8 cellular contexts compared by ENCODE assay signal in the genomic region with DNA sequence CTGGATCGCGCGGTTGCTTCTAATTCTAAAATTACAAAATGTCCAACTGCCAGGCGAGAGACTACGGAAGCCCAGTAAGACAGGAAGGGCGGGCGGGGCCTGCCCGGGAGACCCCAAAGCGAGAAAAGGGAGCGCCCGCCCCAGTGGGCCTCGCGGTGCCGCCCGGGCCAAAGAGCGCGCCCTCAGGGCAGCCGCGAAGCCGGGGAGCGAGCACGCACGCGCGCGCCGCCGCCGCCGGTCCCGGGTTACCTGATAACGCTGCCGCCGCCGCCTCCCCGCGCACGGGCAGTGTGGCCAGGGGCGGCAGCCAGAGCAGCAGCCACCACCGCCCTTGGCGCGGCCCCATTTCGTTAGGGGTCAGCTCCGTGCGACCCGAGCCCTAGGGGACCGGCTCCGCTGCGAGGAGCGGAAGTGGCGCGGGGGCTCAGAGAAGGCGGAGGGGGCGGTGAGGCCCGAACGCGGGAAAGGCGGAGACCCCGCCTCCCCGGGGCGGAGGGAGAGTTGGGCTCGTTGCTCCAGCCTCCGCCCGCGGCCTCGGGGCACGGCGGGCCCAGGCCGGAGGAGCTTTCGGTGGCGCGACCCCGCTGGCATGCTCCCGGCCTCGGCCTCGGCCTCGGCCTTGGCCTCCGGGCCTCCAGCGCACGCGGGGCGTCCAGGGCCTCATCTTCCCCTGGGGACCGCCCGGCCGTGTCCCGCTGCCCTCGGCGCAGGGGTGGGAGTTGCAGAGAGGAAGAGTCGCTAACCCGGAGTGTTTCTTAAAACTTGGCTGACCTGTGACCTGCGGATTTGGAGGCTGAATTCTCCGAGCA. TPM values are rescaled to one million over a fixed set of nuclear protein-coding genes. Genes with fewer than 3 reads are reported as not detected.
DNase-seq lines count a peak whose midpoint lies in the region; ATAC-seq and TF ChIP-seq lines count a peak whose summit lies in the region.

A gene with protein sequence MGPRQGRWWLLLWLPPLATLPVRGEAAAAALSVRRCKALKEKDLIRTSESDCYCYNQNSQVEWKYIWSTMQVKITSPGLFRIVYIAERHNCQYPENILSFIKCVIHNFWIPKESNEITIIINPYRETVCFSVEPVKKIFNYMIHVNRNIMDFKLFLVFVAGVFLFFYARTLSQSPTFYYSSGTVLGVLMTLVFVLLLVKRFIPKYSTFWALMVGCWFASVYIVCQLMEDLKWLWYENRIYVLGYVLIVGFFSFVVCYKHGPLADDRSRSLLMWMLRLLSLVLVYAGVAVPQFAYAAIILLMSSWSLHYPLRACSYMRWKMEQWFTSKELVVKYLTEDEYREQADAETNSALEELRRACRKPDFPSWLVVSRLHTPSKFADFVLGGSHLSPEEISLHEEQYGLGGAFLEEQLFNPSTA (minus strand): TSS at position 413 of the 809 bp plus-strand sequence. CDS start 67 bp downstream, at position 346.

- H3K79me2 ChIP-seq in GM23338 (replicated peaks; ENCODE audit: insufficient read depth) = no peaks in the 10 kb centered on the region

- peak within 1 kb of the TSS; percentile 91 for H3K4me2 ChIP-seq in GM23338

- TF ChIP-seq CTCF in GM23338 (conservative IDR thresholded peaks at IDR 0.05; ENCODE audit: low read depth in 2 of 2) = no peak
- TF ChIP-seq CTCF in ovary (IDR thresholded peaks at IDR 0.05) = peak in 1 of 3 donors; percentile 24
- peak in 3 of 5 experiments; percentile 5 to 29 (median 15) for TF ChIP-seq CTCF in transverse colon (IDR thresholded peaks at IDR 0.05)

- no peaks in the 10 kb centered on the region for H3K9me2 ChIP-seq in GM23338 (ENCODE audit: insufficient read depth)

- no peaks in the 10 kb centered on the region for H4K20me1 ChIP-seq in GM23338 (replicated peaks; ENCODE audit: insufficient read depth)

- TF ChIP-seq EP300 in ovary (IDR thresholded peaks at IDR 0.05) = no peak
- no peak for TF ChIP-seq EP300 in transverse colon (IDR thresholded peaks at IDR 0.05; ENCODE audit: low read depth)

- H3K9me3 Mint-ChIP-seq in GM23338 = peaks cover 28% of the 10 kb centered on the region
- no peaks in the 10 kb centered on the region for H3K9me3 Mint-ChIP-seq in activated naive CD4-positive, alpha-beta T cell treated with anti-CD3 and anti-CD28 coated beads, Interleukin-2, amount 50 U/mL, for 24 hours

- H3K4me3 ChIP-seq in GM23338 (peak within 1 kb of the TSS; percentile 74), ovary (peak within 1 kb of the TSS; percentile 57), transverse colon (peak within 1 kb of the TSS; percentile 45 to 91 (median 80))

- peak; percentile 90 for DNase-seq in GM23338 (ENCODE audit: low spot score)
- DNase-seq in Kasumi-1 (lab: John Stamatoyannopoulos, UW) = peak; percentile 93 to 97
- peak; percentile 54 for DNase-seq in SKM-1 (lab: John Stamatoyannopoulos, UW; ENCODE audit: unreplicated experiment)
- peak; percentile 95 for DNase-seq in Right ventricle myocardium inferior (ENCODE audit: missing footprints)
- DNase-seq in ovary = peak; percentile 73 to 87 (median 78)
- peak; percentile 84 for DNase-seq in transverse colon

- H3F3A ChIP-seq in GM23338 (replicated peaks; ENCODE audit: low read depth) = peaks cover 4% of the 10 kb centered on the region; the same call in 1 of the 2 replicates

- H3K4me1 ChIP-seq in ES-I3 (ENCODE audit: insufficient read depth, low read length) = peaks cover 6% of the 10 kb centered on the region; the same call in 1 of the 2 replicates
- peaks cover 25% of the 10 kb centered on the region for H3K4me1 ChIP-seq in GM23338 (ENCODE audit: insufficient read depth)
- peaks cover 1% of the 10 kb centered on the region for H3K4me1 ChIP-seq in ovary (ENCODE audit: insufficient read depth)
- H3K4me1 ChIP-seq in transverse colon = peaks cover 0 to 31% (median 19%) of the 10 kb centered on the region in 4 donors

- TF ChIP-seq POLR2A in ovary (IDR thresholded peaks at IDR 0.05) = peak; percentile 46
- peak; percentile 76 for TF ChIP-seq POLR2A in transverse colon (IDR thresholded peaks at IDR 0.05)

- intact Hi-C loops in Right ventricle myocardium inferior (cut with DNase I) (loop anchor here (1.0 to 5.0 kb wide), 3 partner anchors 48 to 114 kb away; no protein-coding TSS in a partner anchor), ovary (cut with DNase I) (loop anchor here in 3 of 4 donors (5.0 to 10.0 kb wide), 2 partner anchors 110 to 113 kb away; a partner anchor contains a TSS), transverse colon (cut with DNase I; ENCODE audit: low total_unique reads) (loop anchor here (5.0 kb wide), 1 partner anchor 113 kb away; a partner anchor contains a TSS)

- H3K27ac Mint-ChIP-seq in GM23338 = peak within 1 kb of the TSS; percentile 96
- H3K27ac Mint-ChIP-seq in activated naive CD4-positive, alpha-beta T cell treated with anti-CD3 and anti-CD28 coated beads, Interleukin-2, amount 50 U/mL, for 24 hours = peak within 1 kb of the TSS; percentile 99

- peaks cover 21% of the 10 kb centered on the region for H3K4me1 Mint-ChIP-seq in GM23338
- peaks cover 62% of the 10 kb centered on the region for H3K4me1 Mint-ChIP-seq in activated naive CD4-positive, alpha-beta T cell treated with anti-CD3 and anti-CD28 coated beads, Interleukin-2, amount 50 U/mL, for 24 hours

- H3K36me3 ChIP-seq in ES-I3 (ENCODE audit: insufficient read depth, low read length) (no peaks in the 10 kb centered on the region), GM23338 (ENCODE audit: insufficient read depth) (0 out of 2 replicates have a peak, but pooled peaks cover under 1% of the 10 kb centered on the region), ovary (no peaks in the 10 kb centered on the region), transverse colon (no peaks in the 10 kb centered on the region)

- 0% methylated on average over 69 to 92 of the region's 92 CpGs for WGBS in ovary, 3 donors
- 1% methylated on average over 66 of the region's 92 CpGs; no CpG with 5 or more reads in 1 of the 2 donors for WGBS in transverse colon (ENCODE audit: low coverage in 1 of 2), 2 donors

- in situ Hi-C loops in transverse colon (cut with MboI; ENCODE audit: low pct_ligation_motif_present in 1 of 4, low pct_unique_long_range_greater_than_20kb in 1 of 4, low sequenced_read_pairs in 3 of 4) = loop anchor here in 1 of 4 donors (25.0 kb wide), 1 partner anchor 103 kb away; a partner anchor contains a TSS

- peak within 1 kb of the TSS; percentile 88 for H3K9ac ChIP-seq in ES-I3 (ENCODE audit: low read depth, low read length)

- H3K27me3 Mint-ChIP-seq in GM23338 (ENCODE audit: insufficient read depth, low read depth, poor library complexity) = peaks cover 11% of the 10 kb centered on the region
- no peaks in the 10 kb centered on the region for H3K27me3 Mint-ChIP-seq in activated naive CD4-positive, alpha-beta T cell treated with anti-CD3 and anti-CD28 coated beads, Interleukin-2, amount 50 U/mL, for 24 hours

- peak within 1 kb of the TSS; percentile 88 for H3K4me3 Mint-ChIP-seq in GM23338
- H3K4me3 Mint-ChIP-seq in activated naive CD4-positive, alpha-beta T cell treated with anti-CD3 and anti-CD28 coated beads, Interleukin-2, amount 50 U/mL, for 24 hours = peak within 1 kb of the TSS; percentile 96

- H3K9me3 ChIP-seq in ES-I3 (ENCODE audit: control insufficient read depth, insufficient read depth, low read length) = 0 out of 2 replicates have a peak, but pooled peaks cover 2% of the 10 kb centered on the region
- peaks cover 0 to 4% of the 10 kb centered on the region in 2 donors for H3K9me3 ChIP-seq in ovary
- H3K9me3 ChIP-seq in transverse colon = peaks cover 6 to 7% of the 10 kb centered on the region in 2 donors

- H3K27me3 ChIP-seq in GM23338 (ENCODE audit: insufficient read depth) (no peaks in the 10 kb centered on the region), ovary (no peaks in the 10 kb centered on the region), transverse colon (no peaks in the 10 kb centered on the region)

- ATAC-seq in GM23338 = peak; percentile 88
- peak; percentile 94 for ATAC-seq in Right ventricle myocardium inferior

- peak within 1 kb of the TSS; percentile 98 for H2AFZ ChIP-seq in GM23338

- H3K27ac ChIP-seq in GM23338 (ENCODE audit: low read depth) (peak within 1 kb of the TSS; percentile 95), ovary (peak within 1 kb of the TSS; percentile 97), transverse colon (peak within 1 kb of the TSS; percentile 93 to 98 (median 98))

- peaks cover 29% of the 10 kb centered on the region for H3K36me3 Mint-ChIP-seq in GM23338 (ENCODE audit: low read depth)
- H3K36me3 Mint-ChIP-seq in activated naive CD4-positive, alpha-beta T cell treated with anti-CD3 and anti-CD28 coated beads, Interleukin-2, amount 50 U/mL, for 24 hours = peaks cover 9% of the 10 kb centered on the region

TF ChIP-seq in GM23338, 12 proteins besides CTCF, POLR2A, EP300 and RAD21:
- peak; percentile 77; the same call in 1 of the 2 replicates for TF ChIP-seq ZNF114 (CRISPR knock-in tag; IDR thresholded peaks at IDR 0.05)
- peak; percentile 42; the same call in 1 of the 2 replicates for TF ChIP-seq CREB1 (CRISPR knock-in tag; IDR thresholded peaks at IDR 0.05; ENCODE audit: low read depth)
- TF ChIP-seq, protein P1, sequence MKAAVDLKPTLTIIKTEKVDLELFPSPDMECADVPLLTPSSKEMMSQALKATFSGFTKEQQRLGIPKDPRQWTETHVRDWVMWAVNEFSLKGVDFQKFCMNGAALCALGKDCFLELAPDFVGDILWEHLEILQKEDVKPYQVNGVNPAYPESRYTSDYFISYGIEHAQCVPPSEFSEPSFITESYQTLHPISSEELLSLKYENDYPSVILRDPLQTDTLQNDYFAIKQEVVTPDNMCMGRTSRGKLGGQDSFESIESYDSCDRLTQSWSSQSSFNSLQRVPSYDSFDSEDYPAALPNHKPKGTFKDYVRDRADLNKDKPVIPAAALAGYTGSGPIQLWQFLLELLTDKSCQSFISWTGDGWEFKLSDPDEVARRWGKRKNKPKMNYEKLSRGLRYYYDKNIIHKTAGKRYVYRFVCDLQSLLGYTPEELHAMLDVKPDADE (IDR thresholded peaks at IDR 0.05) = peak; percentile 52; the same call in 1 of the 2 replicates
- TF ChIP-seq NANOG (IDR thresholded peaks at IDR 0.05; ENCODE audit: borderline replicate concordance) = no peak
- TF ChIP-seq POLR2AphosphoS5 (IDR thresholded peaks at IDR 0.05; ENCODE audit: low read depth) = peak; percentile 84

RNA-seq across cellular contexts. Expression of the gene that starts here (rescaled TPM):
- total RNA-seq in GM23338 (2014; rRNA removed; shearing (Covaris generic)) = 4.0 and 7.0 TPM in 2 replicates
- polyA plus RNA-seq in GM23338 (2016; fragmentation: Nextera tagmentation; extraction: Ambion mirVana) (0.99 and 1.2 TPM in 2 replicates), ovary (1 to 10 TPM; 1.4 to 5.8 TPM)
- total RNA-seq in Right ventricle myocardium inferior (3.5 TPM), ovary (1 to 10 TPM; 2.8 to 6.4 (median 4.5) TPM), transverse colon (1 to 10 TPM in 2 of 4 donors, under 1 TPM in 1, not detected in 1; 0.20 to 2.4 (median 1.6) TPM)

Comparison
In these comparisons a context has a peak if more than half of its experiments do, and no peak if none do; other contexts are left out.
1. Peak in every context shown above with its lines: DNase-seq, ATAC-seq, H3K4me3 ChIP-seq and H3K27ac ChIP-seq.
2. CTCF ChIP-seq: peak in transverse colon (3 of 5); none in GM23338 (0 of 2).